9 cellular contexts compared by ENCODE assay signal in the genomic region with DNA sequence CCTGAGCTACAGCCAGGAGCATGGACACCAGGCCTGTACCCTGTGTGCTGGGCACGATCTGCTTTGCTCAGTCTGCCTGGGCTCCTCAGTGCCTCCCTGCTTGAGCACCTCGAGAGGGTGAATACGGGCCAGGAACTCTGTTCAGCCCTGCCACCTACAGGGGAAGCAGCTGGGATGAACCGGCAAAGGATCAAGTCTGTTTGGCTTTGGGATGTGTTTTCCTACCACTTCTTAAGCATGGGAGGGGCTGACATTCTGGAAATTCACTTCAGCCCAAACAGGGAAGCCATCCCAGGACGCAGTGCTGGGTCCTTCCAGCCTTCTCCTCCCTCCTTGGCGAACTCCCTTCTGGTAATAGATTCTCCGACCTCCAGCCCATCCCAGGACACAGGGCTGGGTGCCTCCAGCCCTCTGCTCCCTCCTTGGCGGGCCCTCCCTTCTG. TPM values are rescaled to one million over a fixed set of nuclear protein-coding genes. Genes with fewer than 3 reads are reported as not detected.
DNase-seq lines count a peak whose midpoint lies in the region; ATAC-seq, FAIRE-seq and TF ChIP-seq lines count a peak whose summit lies in the region.
"Had no signal": no experiment of that assay in that cellular context is flagged by ENCODE, and none has a peak within 500 bp of the region (broad histone marks: within the 10 kb centered on the region; RNA-seq: fewer than 3 reads in every experiment).

No MANE protein-coding gene starts in this region.

- WGBS in smooth muscle cell (ENCODE audit: low lambda C conversion rate): 48% methylated on average over 8 of the region's 8 CpGs

- ATAC-seq in GM19452 (IDR thresholded peaks at IDR 0.05; ENCODE audit: unreplicated experiment) (no peak), HG02884 (IDR thresholded peaks at IDR 0.05; ENCODE audit: unreplicated experiment) (no peak)

- peak; percentile 78 for DNase-seq in AG08396 (ENCODE audit: low spot score)
- DNase-seq in HTR-8/SVneo (ENCODE audit: insufficient read length, low spot score): peak; percentile 57
- DNase-seq in astrocyte of the hippocampus (ENCODE audit: low read depth, low spot score): peak; percentile 65
- peak; percentile 35 for DNase-seq in iPS DF 19.7 (ENCODE audit: low read depth, low spot score)
- DNase-seq in smooth muscle cell (lab: John Stamatoyannopoulos, UW; ENCODE audit: unreplicated experiment): no peak
- DNase-seq in GM13976 (ENCODE audit: low spot score): no peak

- peak; percentile 23 for FAIRE-seq in HTR-8/SVneo (lab: Jason Lieb, UNC)
- FAIRE-seq: colon had no signal

- no peaks in the 10 kb centered on the region for H3K79me2 ChIP-seq in smooth muscle cell (ENCODE audit: low read depth)

- H3K4me1 ChIP-seq in smooth muscle cell (ENCODE audit: low read depth): peaks cover 9% of the 10 kb centered on the region

- no peak overlapping the region for H3K9ac ChIP-seq in smooth muscle cell (ENCODE audit: low read depth)

- H3F3A ChIP-seq in smooth muscle cell (ENCODE audit: low read depth): no peaks in the 10 kb centered on the region

- no peaks in the 10 kb centered on the region for H3K9me3 ChIP-seq in smooth muscle cell (replicated peaks; ENCODE audit: low read depth)

- no peaks in the 10 kb centered on the region for H3K27me3 ChIP-seq in smooth muscle cell (ENCODE audit: low read depth)

- H3K4me3 ChIP-seq in smooth muscle cell: no peak overlapping the region

- in situ Hi-C loops in GM13976 (cut with MboI; ENCODE audit: low sequenced_read_pairs, unreplicated experiment): no loop called here

- H2AFZ ChIP-seq in smooth muscle cell (ENCODE audit: low read depth): no peak overlapping the region

- H4K20me1 ChIP-seq in smooth muscle cell (ENCODE audit: low read depth): no peaks in the 10 kb centered on the region

- H3K4me2 ChIP-seq in smooth muscle cell: no peak overlapping the region

- H3K27ac ChIP-seq in smooth muscle cell (ENCODE audit: low read depth): no peak overlapping the region

- no peaks in the 10 kb centered on the region for H3K36me3 ChIP-seq in smooth muscle cell (ENCODE audit: low read depth)

- peak; percentile 25 for TF ChIP-seq CTCF in smooth muscle cell (IDR thresholded peaks at IDR 0.05; ENCODE audit: borderline replicate concordance, insufficient read depth, poor library complexity, severe bottlenecking)
- TF ChIP-seq CTCF in GM13976 (IDR thresholded peaks at IDR 0.05; ENCODE audit: borderline replicate concordance, control extremely low read depth, extremely low read depth, insufficient read depth, missing control alignments): no peak

RNA-seq across cellular contexts. Expression of gene SELENON, which starts 55.8 kb away (rescaled TPM):
- total RNA-seq in smooth muscle cell: 26.6 and 32.6 TPM in 2 replicates
- polyA plus RNA-seq in smooth muscle cell: 48.9 and 62.9 TPM in 2 replicates

Comparison
In these comparisons a context has a peak if more than half of its experiments do, and no peak if none do; other contexts are left out.
1. DNase-seq: peak in AG08396 (single experiment), HTR-8/SVneo (single experiment), astrocyte of the hippocampus (single experiment) and iPS DF 19.7 (single experiment); none in smooth muscle cell (single experiment) and GM13976 (single experiment).